Comparison of ENCODE assay signal across 9 cellular contexts in genomic region chr10:87866575-87866974, GRCh38. TPM values are rescaled to one million over a fixed set of nuclear protein-coding genes. Genes with fewer than 3 reads are reported as not detected.
DNase-seq lines count a peak whose midpoint lies in the region; ATAC-seq and TF ChIP-seq lines count a peak whose summit lies in the region.
"Had no signal": no experiment of that assay in that cellular context is flagged by ENCODE, and none has a peak within 500 bp of the region (broad histone marks: within the 10 kb centered on the region; RNA-seq: fewer than 3 reads in every experiment).

No MANE protein-coding gene starts in this region.

- H3K79me2 ChIP-seq in H9 (ENCODE audit: insufficient read depth, low read length): peaks cover 28% of the 10 kb centered on the region; the same call in 1 of the 2 replicates

- no peak overlapping the region for H2BK20ac ChIP-seq in H9 (ENCODE audit: low read depth, low read length, poor library complexity, severe bottlenecking)

- H3K4me1 ChIP-seq in H9 (ENCODE audit: insufficient read depth, low read length): no peaks in the 10 kb centered on the region

- H3K4me3 Mint-ChIP-seq in H9: peak overlapping the region; percentile 97 to 98

- H3K9me3 ChIP-seq in H9 (ENCODE audit: control insufficient read depth, low read depth, low read length): no peaks in the 10 kb centered on the region

- H3K36me3 Mint-ChIP-seq in H9 (ENCODE audit: insufficient read depth in 1 of 3, low read depth in 3 of 3): peaks cover 4 to 6% (median 5%) of the 10 kb centered on the region in 3 experiments; a peak in 6 of 7 replicates

- H3K4me3 ChIP-seq in foreskin fibroblast (ENCODE audit: low read depth in 1 of 2, low read length in 2 of 2): peak overlapping the region; percentile 89 to 98
- peak overlapping the region; percentile 66 to 93 (median 77) for H3K4me3 ChIP-seq in skin epidermis
- H3K4me3 ChIP-seq: lung had no signal

- H4K8ac ChIP-seq in H9 (replicated peaks; ENCODE audit: insufficient read length, low read depth, low read length): no peak overlapping the region

- no peaks in the 10 kb centered on the region for H3K27me3 Mint-ChIP-seq in H9 (ENCODE audit: low read depth)

- H3K23ac ChIP-seq in H9 (ENCODE audit: insufficient read length, low read depth, low read length): no peak overlapping the region

- peaks cover 2% of the 10 kb centered on the region for H3K79me1 ChIP-seq in H9 (ENCODE audit: insufficient read depth, low read depth, low read length, poor library complexity, severe bottlenecking)

- H2BK15ac ChIP-seq in H9 (ENCODE audit: low read depth, low read length): no peak overlapping the region

- no peak overlapping the region for H4K91ac ChIP-seq in H9 (ENCODE audit: insufficient read length, low read depth, low read length)

- no peaks in the 10 kb centered on the region for H3K27me3 ChIP-seq in H9 (ENCODE audit: insufficient read depth, low read length)

- no peaks in the 10 kb centered on the region for H4K20me1 ChIP-seq in H9 (ENCODE audit: control insufficient read depth, insufficient read depth, insufficient read length)

- H3K14ac ChIP-seq in H9 (ENCODE audit: insufficient read depth, low read length): no peak overlapping the region

- H2BK5ac ChIP-seq in H9 (ENCODE audit: insufficient read length, low read length): no peak overlapping the region

- peaks cover 30 to 35% of the 10 kb centered on the region in 2 experiments for H3K4me1 Mint-ChIP-seq in H9

- no peak overlapping the region for H2BK12ac ChIP-seq in H9 (ENCODE audit: insufficient read length, low read depth, low read length)

- no peak overlapping the region for H3K4ac ChIP-seq in H9 (ENCODE audit: low read depth, low read length)

- H3K27ac Mint-ChIP-seq in H9: no peak overlapping the region

- no peak for TF ChIP-seq CTCF in H9 (conservative IDR thresholded peaks at IDR 0.05)
- TF ChIP-seq CTCF in VCaP (conservative IDR thresholded peaks at IDR 0.05): no peak
- no peak for TF ChIP-seq CTCF in foreskin fibroblast (IDR thresholded peaks at IDR 0.05; ENCODE audit: low read depth, low read length)

- H2BK120ac ChIP-seq in H9 (ENCODE audit: low read depth, low read length, poor library complexity, severe bottlenecking): no peak overlapping the region

- H3K18ac ChIP-seq in H9 (ENCODE audit: insufficient read length, low read depth, low read length): no peak overlapping the region

- H2AK5ac ChIP-seq in H9 (ENCODE audit: insufficient read length, low read length): no peak overlapping the region

- no peak overlapping the region for H3K56ac ChIP-seq in H9 (ENCODE audit: insufficient read length, low read depth, low read length)

- WGBS in H9 (ENCODE audit: extremely low coverage, insufficient read length, low lambda C conversion rate): no CpG with 5 or more reads among the region's 3 CpGs

- no peaks in the 10 kb centered on the region; a peak in 1 of 5 replicates for H3K9me3 Mint-ChIP-seq in H9

- ATAC-seq in HG02798 (IDR thresholded peaks at IDR 0.05; ENCODE audit: poor library complexity, unreplicated experiment) (no peak), GM21367 (IDR thresholded peaks at IDR 0.05; ENCODE audit: unreplicated experiment) (no peak)

- peak overlapping the region; percentile 59 for H3K4me2 ChIP-seq in H9 (ENCODE audit: insufficient read depth, insufficient read length, low read length)

- H3K27ac ChIP-seq in H9 (ENCODE audit: insufficient read length, low read depth, low read length) (no peak overlapping the region), VCaP (peak overlapping the region; percentile 98; the same call in 1 of the 2 replicates), skin epidermis (peak overlapping the region in 18 of 21 experiments; percentile 54 to 100 (median 96))

- peaks cover 14% of the 10 kb centered on the region for H3K23me2 ChIP-seq in H9 (ENCODE audit: insufficient read length, low read depth, low read length, poor library complexity, severe bottlenecking)

- peak overlapping the region; percentile 39 for H3K9ac ChIP-seq in H9 (ENCODE audit: extremely low read depth, insufficient read length, low read length)

- H3T11ph ChIP-seq in H9 (ENCODE audit: low read length): no peak overlapping the region

- intact Hi-C loops in posterior vena cava (cut with DNase I): loop anchor here in 1 of 2 donors (10.0 kb wide), 2 partner anchors 378 to 688 kb away; no protein-coding TSS in a partner anchor

- H4K5ac ChIP-seq in H9 (ENCODE audit: insufficient read length, low read depth, low read length): no peak overlapping the region

- DNase-seq in H9: no peak
- no peak for DNase-seq in foreskin fibroblast
- no peak for DNase-seq in posterior vena cava (ENCODE audit: low spot score)
- DNase-seq in retina: no peak

- no peak overlapping the region for H2AFZ ChIP-seq in H9 (ENCODE audit: low read length)

RNA-seq across cellular contexts. Expression of gene PTEN, which starts 3.1 kb away (rescaled TPM):
- total RNA-seq in H9 (2021): 49.5 and 52.8 TPM in 2 replicates
- total RNA-seq in posterior vena cava: 100 to 1,000 TPM in 1 of 2 donors, 10 to 100 TPM in 1; 92.2 to 144 TPM

RNA-seq across cellular contexts. Expression of gene KLLN, which starts 3.2 kb away (rescaled TPM):
- total RNA-seq in H9 (2021) (0.61 and 0.79 TPM in 2 replicates), posterior vena cava (under 1 TPM; 0.38 to 0.88 TPM)

RNA-seq across cellular contexts. Expression of gene ATAD1, which starts 48.5 kb away (rescaled TPM):
- total RNA-seq in H9 (2021): 38.7 and 39.7 TPM in 2 replicates
- 10 to 100 TPM; 45.3 to 47.3 TPM for total RNA-seq in posterior vena cava
